Comparison of ENCODE assay signal across 8 cellular contexts in genomic region chr20:38152175-38153010, GRCh38. TPM values are rescaled to one million over a fixed set of nuclear protein-coding genes. Genes with fewer than 3 reads are reported as not detected.
DNase-seq lines count a peak whose midpoint lies in the region; ATAC-seq and TF ChIP-seq lines count a peak whose summit lies in the region.

No MANE protein-coding gene starts in this region.

- peaks cover 2% of the 10 kb centered on the region for H3K36me3 Mint-ChIP-seq in activated B cell treated with CpG ODN at 0.5 μM for 24 hours (ENCODE audit: low read depth)

- no peaks in the 10 kb centered on the region for H3K27me3 ChIP-seq in gastroesophageal sphincter
- no peaks in the 10 kb centered on the region for H3K27me3 ChIP-seq in prostate gland (replicated peaks; ENCODE audit: insufficient read depth)

- H3K9me3 Mint-ChIP-seq in activated B cell treated with CpG ODN at 0.5 μM for 24 hours = no peaks in the 10 kb centered on the region

- TF ChIP-seq CTCF in activated B cell treated with CpG ODN at 0.5 μM for 24 hours (IDR thresholded peaks at IDR 0.05) = no peak
- TF ChIP-seq CTCF in gastroesophageal sphincter (IDR thresholded peaks at IDR 0.05) = no peak
- TF ChIP-seq CTCF in prostate gland (IDR thresholded peaks at IDR 0.05) = no peak

- peak overlapping the region; percentile 58 to 89 (median 88) for H3K27ac ChIP-seq in gastroesophageal sphincter
- H3K27ac ChIP-seq in prostate gland = peak overlapping the region; percentile 37 to 57

- WGBS in gastroesophageal sphincter (ENCODE audit: low coverage in 1 of 2), 2 donors = 4 to 10% methylated on average over 8 to 10 of the region's 23 CpGs
- WGBS in prostate gland = 8% methylated on average over 21 of the region's 23 CpGs

- CTCF ChIA-PET in activated B cell treated with CpG ODN at 0.5 μM for 24 hours (lab: Charles Lee) = interaction anchor here (1.0 to 1.7 kb wide), 4 partner anchors 52 to 95 kb away, joined by 3 to 9 read pairs (median 4); no protein-coding TSS in a partner anchor

- TF ChIP-seq POLR2A in gastroesophageal sphincter (IDR thresholded peaks at IDR 0.05) (peak in 1 of 2 donors; percentile 9), prostate gland (IDR thresholded peaks at IDR 0.05) (no peak)

- POLR2A ChIA-PET in activated B cell treated with CpG ODN at 0.5 μM for 24 hours (lab: Charles Lee) = interaction anchor here (0.6 kb wide), 1 partner anchor 49 kb away, joined by 3 read pairs; no protein-coding TSS in a partner anchor

- H3K4me1 Mint-ChIP-seq in activated B cell treated with CpG ODN at 0.5 μM for 24 hours = peaks cover 26% of the 10 kb centered on the region

- H3K27me3 Mint-ChIP-seq in activated B cell treated with CpG ODN at 0.5 μM for 24 hours = no peaks in the 10 kb centered on the region

- H3K9me3 ChIP-seq in gastroesophageal sphincter (no peaks in the 10 kb centered on the region), prostate gland (no peaks in the 10 kb centered on the region)

- H3K4me3 ChIP-seq in gastroesophageal sphincter (peak overlapping the region in 1 of 2 donors; percentile 1), prostate gland (no peak overlapping the region)

- intact Hi-C loops in activated B cell treated with CpG ODN at 0.5 μM for 24 hours (cut with micrococcal nuclease) (no loop called here), prostate gland (cut with DNase I) (no loop called here)

- DNase-seq in activated CD4-positive, alpha-beta T cell treated with anti-CD3 and anti-CD28 coated beads for 48 hours = peak; percentile 55
- DNase-seq in activated CD4-positive, alpha-beta T cell treated with anti-CD3 and anti-CD28 coated beads for 1 hour = no peak
- DNase-seq in HS-27A (ENCODE audit: low read depth) (peak; percentile 82), activated B cell treated with CpG ODN at 0.5 μM for 24 hours (peak; percentile 30), prostate gland (ENCODE audit: low spot score) (peak; percentile 43), cerebellar nuclear complex (lab: John Stamatoyannopoulos, UW) (no peak), NCI-H524 (lab: John Stamatoyannopoulos, UW) (no peak)

- TF ChIP-seq EP300 in gastroesophageal sphincter (IDR thresholded peaks at IDR 0.05) = no peak

- peak overlapping the region; percentile 55 for H3K4me3 Mint-ChIP-seq in activated B cell treated with CpG ODN at 0.5 μM for 24 hours

- H3K4me1 ChIP-seq in gastroesophageal sphincter (peaks cover 0 to 84% (median 22%) of the 10 kb centered on the region in 3 donors), prostate gland (replicated peaks) (no peaks in the 10 kb centered on the region)

- peak overlapping the region; percentile 51 for H3K27ac Mint-ChIP-seq in activated B cell treated with CpG ODN at 0.5 μM for 24 hours

- peaks cover 0 to 61% of the 10 kb centered on the region in 2 donors for H3K36me3 ChIP-seq in gastroesophageal sphincter
- peaks cover 0 to 2% of the 10 kb centered on the region in 2 donors for H3K36me3 ChIP-seq in prostate gland

- peak; percentile 71 for ATAC-seq in activated B cell treated with CpG ODN at 0.5 μM for 24 hours (ENCODE audit: low read depth)
- peak; percentile 72 for ATAC-seq in gastroesophageal sphincter

RNA-seq across cellular contexts. Expression of gene TGM2, which starts 12.7 kb away (rescaled TPM):
- total RNA-seq in activated B cell treated with CpG ODN at 0.5 μM for 24 hours (20.8 and 22.9 TPM in 2 replicates), gastroesophageal sphincter (100 to 1,000 TPM; 163 to 385 (median 188) TPM), prostate gland (100 to 1,000 TPM in 1 of 2 donors, 10 to 100 TPM in 1; 39.6 to 157 TPM)

Comparison
In these comparisons a context has a peak if more than half of its experiments do, and no peak if none do; other contexts are left out.
1. DNase-seq: peak in activated CD4-positive, alpha-beta T cell treated with anti-CD3 and anti-CD28 coated beads for 48 hours (single experiment), HS-27A (single experiment), activated B cell treated with CpG ODN at 0.5 μM for 24 hours (single experiment) and prostate gland (single experiment); none in activated CD4-positive, alpha-beta T cell treated with anti-CD3 and anti-CD28 coated beads for 1 hour (single experiment), cerebellar nuclear complex (0 of 2) and NCI-H524 (0 of 2).